Comparison of ENCODE assay signal across 17 cellular contexts in the genomic region with DNA sequence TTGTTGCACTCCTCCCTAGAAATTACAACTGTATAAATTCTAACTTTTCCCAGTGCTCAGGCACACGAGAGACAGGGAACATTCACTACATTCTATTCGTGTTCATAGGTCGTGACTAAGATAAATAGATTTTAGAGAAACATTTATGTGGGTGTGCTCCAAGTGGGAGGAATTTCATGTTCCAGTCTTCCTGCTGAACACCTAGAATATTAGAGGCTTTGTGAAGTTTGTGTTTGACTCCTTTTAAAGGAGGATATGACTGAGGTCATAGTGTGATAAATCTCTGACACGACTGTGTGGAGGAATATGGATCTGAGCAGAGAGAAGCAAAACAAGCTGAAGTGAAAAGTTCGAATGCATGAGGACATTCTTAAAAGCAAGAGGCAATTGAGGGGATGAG.
DNase-seq lines count a peak whose midpoint lies in the region; ATAC-seq, FAIRE-seq and TF ChIP-seq lines count a peak whose summit lies in the region.
"Had no signal": no experiment of that assay in that cellular context is flagged by ENCODE, and none has a peak within 500 bp of the region (broad histone marks: within the 10 kb centered on the region; RNA-seq: fewer than 3 reads in every experiment).

No MANE protein-coding gene starts in this region.

- H3K9me3 ChIP-seq in right lobe of liver (no peaks in the 10 kb centered on the region), HepG2 (ENCODE audit: low read length) (no peaks in the 10 kb centered on the region), smooth muscle cell (replicated peaks; ENCODE audit: low read depth) (no peaks in the 10 kb centered on the region), Karpas-422 (ENCODE audit: low read length) (no peaks in the 10 kb centered on the region)

- H3F3A ChIP-seq in smooth muscle cell (ENCODE audit: low read depth): no peaks in the 10 kb centered on the region

- CTCF ChIA-PET in HepG2 (lab: Yijun Ruan, JAX; ENCODE audit: low intra/inter-chr PET ratio, low total read pairs): no interaction called here

- H3K4me2 ChIP-seq in HepG2 (ENCODE audit: low read depth, low read length): no peak overlapping the region
- H3K4me2 ChIP-seq in smooth muscle cell: no peak overlapping the region
- no peak overlapping the region for H3K4me2 ChIP-seq in Karpas-422 (ENCODE audit: low read depth, low read length, poor library complexity, severe bottlenecking)

- H3K9me3 Mint-ChIP-seq in mesothelial cell of epicardium: peaks cover 5% of the 10 kb centered on the region
- peaks cover 0 to 10% (median 2%) of the 10 kb centered on the region in 6 donors for H3K9me3 Mint-ChIP-seq in immature natural killer cell

- H4K20me1 ChIP-seq in HepG2 (ENCODE audit: insufficient read depth, low read length) (no peaks in the 10 kb centered on the region), smooth muscle cell (ENCODE audit: low read depth) (no peaks in the 10 kb centered on the region), Karpas-422 (ENCODE audit: insufficient read depth, low read depth, low read length) (no peaks in the 10 kb centered on the region)
- H4K20me1 ChIP-seq: BLaER1 treated with 17β-estradiol and CSF1 and Interleukin-3, amounts not matched to agents 10 nM and 100 nM had no signal

- FAIRE-seq in HepG2 (lab: Jason Lieb, UNC) (no peak), bronchial epithelial cell (lab: Jason Lieb, UNC) (no peak)
- FAIRE-seq: D721Med had no signal

- ATAC-seq in right lobe of liver (peak in 3 of 4 donors; percentile 29 to 78 (median 42)), HepG2 (no peak)

- TF ChIP-seq CTCF in right lobe of liver (IDR thresholded peaks at IDR 0.05) (no peak), HepG2 (CRISPR knock-in tag; IDR thresholded peaks at IDR 0.05) (no peak), bronchial epithelial cell (IDR thresholded peaks at IDR 0.05; ENCODE audit: insufficient read depth, low read length, severe bottlenecking) (no peak), mesothelial cell of epicardium (IDR thresholded peaks at IDR 0.05; ENCODE audit: unreplicated experiment) (no peak), smooth muscle cell (IDR thresholded peaks at IDR 0.05; ENCODE audit: borderline replicate concordance, insufficient read depth, poor library complexity, severe bottlenecking) (no peak), GM13977 (IDR thresholded peaks at IDR 0.05; ENCODE audit: extremely low read depth, insufficient read depth, missing control alignments) (no peak)

- H3K4me1 Mint-ChIP-seq in mesothelial cell of epicardium (peaks cover 38% of the 10 kb centered on the region), immature natural killer cell (no peaks in the 10 kb centered on the region)
- H3K4me1 Mint-ChIP-seq: CD8-positive, alpha-beta memory T cell had no signal

- peaks cover 0 to 8% (median 0%) of the 10 kb centered on the region in 4 donors for H3K4me1 ChIP-seq in right lobe of liver
- H3K4me1 ChIP-seq in HepG2 (ENCODE audit: insufficient read depth, low read length): no peaks in the 10 kb centered on the region
- no peaks in the 10 kb centered on the region for H3K4me1 ChIP-seq in smooth muscle cell (ENCODE audit: low read depth)
- H3K4me1 ChIP-seq in Karpas-422 (ENCODE audit: low read length): no peaks in the 10 kb centered on the region

- H3K27me3 ChIP-seq in right lobe of liver: no peaks in the 10 kb centered on the region
- no peaks in the 10 kb centered on the region for H3K27me3 ChIP-seq in HepG2 (ENCODE audit: control insufficient read depth in 1 of 2, insufficient read depth in 2 of 2, low read length in 2 of 2)
- no peaks in the 10 kb centered on the region for H3K27me3 ChIP-seq in bronchial epithelial cell (ENCODE audit: control insufficient read depth, insufficient read depth, low read length)
- no peaks in the 10 kb centered on the region for H3K27me3 ChIP-seq in smooth muscle cell (ENCODE audit: low read depth)
- H3K27me3 ChIP-seq in Karpas-422 (ENCODE audit: low read length): no peaks in the 10 kb centered on the region
- H3K27me3 ChIP-seq: BLaER1 treated with 17β-estradiol and CSF1 and Interleukin-3, amounts not matched to agents 10 nM and 100 nM had no signal

- H3K9me2 ChIP-seq in Karpas-422 (replicated peaks; ENCODE audit: insufficient read depth, low read length): no peaks in the 10 kb centered on the region

- POLR2A ChIA-PET in HepG2 (lab: Yijun Ruan, JAX): no interaction called here

- no peak overlapping the region for H3K9ac ChIP-seq in HepG2 (ENCODE audit: insufficient read depth, low read depth, low read length)
- H3K9ac ChIP-seq in smooth muscle cell (ENCODE audit: low read depth): no peak overlapping the region
- H3K9ac ChIP-seq in Karpas-422 (ENCODE audit: low read length): no peak overlapping the region
- H3K9ac ChIP-seq: BLaER1 treated with 17β-estradiol and CSF1 and Interleukin-3, amounts not matched to agents 10 nM and 100 nM had no signal

- intact Hi-C loops in right lobe of liver (cut with DNase I): no loop called here
- intact Hi-C loops in HepG2 (cut with micrococcal nuclease; ENCODE audit: unreplicated experiment): no loop called here

- no peak for TF ChIP-seq EP300 in HepG2 (IDR thresholded peaks at IDR 0.05; ENCODE audit: low read depth in 2 of 2, low read length in 2 of 2)
- no peak for TF ChIP-seq EP300 in HepG2 (CRISPR knock-in tag; IDR thresholded peaks at IDR 0.05; ENCODE audit: borderline replicate concordance)

- DNase-seq in right lobe of liver (no peak), HepG2 (ENCODE audit: low spot score) (no peak), bronchial epithelial cell (ENCODE audit: low read depth) (peak; percentile 29), mesothelial cell of epicardium (ENCODE audit: low spot score in 2 of 2, unreplicated experiment in 2 of 2) (no peak), smooth muscle cell (lab: John Stamatoyannopoulos, UW; ENCODE audit: unreplicated experiment) (no peak), Karpas-422 (no peak), immature natural killer cell (no peak), GM13977 (ENCODE audit: low spot score) (no peak)
- DNase-seq: 8988T; CD8-positive, alpha-beta memory T cell; DMS79; Kasumi-1; MM.1S; NCI-H1092 treated with DMSO at 0.1 percent for 48 hours; NCI-H524 had no signal

- TF ChIP-seq RAD21 in HepG2 (CRISPR knock-in tag; IDR thresholded peaks at IDR 0.05): no peak

- H3K27ac Mint-ChIP-seq in mesothelial cell of epicardium: peak overlapping the region; percentile 47
- no peak overlapping the region for H3K27ac Mint-ChIP-seq in immature natural killer cell
- H3K27ac Mint-ChIP-seq: CD8-positive, alpha-beta memory T cell had no signal

- no peaks in the 10 kb centered on the region for H3K79me2 ChIP-seq in HepG2 (ENCODE audit: insufficient read depth, low read length)
- H3K79me2 ChIP-seq in smooth muscle cell (ENCODE audit: low read depth): no peaks in the 10 kb centered on the region
- no peaks in the 10 kb centered on the region for H3K79me2 ChIP-seq in Karpas-422 (ENCODE audit: low read length)

- H3K4me3 Mint-ChIP-seq in mesothelial cell of epicardium: no peak overlapping the region
- no peak overlapping the region for H3K4me3 Mint-ChIP-seq in immature natural killer cell
- H3K4me3 Mint-ChIP-seq: CD8-positive, alpha-beta memory T cell had no signal

- BruUV-seq in HepG2 (replicated peaks; lab: Mats Ljungman, UMichigan): no TSS peak

- in situ Hi-C loops in HepG2 (cut with HindIII; ENCODE audit: extremely low pct_ligation_motif_present, low pct_unique_long_range_greater_than_20kb): no loop called here
- in situ Hi-C loops in GM13977 (cut with MboI; ENCODE audit: low pct_unique_long_range_greater_than_20kb, low sequenced_read_pairs, unreplicated experiment): no loop called here

- H3K27ac ChIP-seq in right lobe of liver (no peak overlapping the region), HepG2 (ENCODE audit: extremely low read length, insufficient read depth, low read length) (no peak overlapping the region), smooth muscle cell (ENCODE audit: low read depth) (no peak overlapping the region), Karpas-422 (ENCODE audit: low read length) (no peak overlapping the region)
- H3K27ac ChIP-seq: BLaER1 treated with 17β-estradiol and CSF1 and Interleukin-3, amounts not matched to agents 10 nM and 100 nM had no signal

- H3K4me3 ChIP-seq in right lobe of liver (no peak overlapping the region), HepG2 (replicated peaks in 1 of 3; ENCODE audit: insufficient read depth in 1 of 3, low read depth in 2 of 3, low read length in 3 of 3) (no peak overlapping the region), bronchial epithelial cell (ENCODE audit: low read depth, low read length) (no peak overlapping the region), smooth muscle cell (no peak overlapping the region), Karpas-422 (ENCODE audit: low read length) (no peak overlapping the region)
- H3K4me3 ChIP-seq: BLaER1 treated with 17β-estradiol and CSF1 and Interleukin-3, amounts not matched to agents 10 nM and 100 nM had no signal

- 20% methylated on average over 5 of the region's 5 CpGs for WGBS in right lobe of liver (ENCODE audit: insufficient coverage, low coverage, low lambda C conversion rate, missing lambda C conversion rate)
- WGBS in HepG2 (ENCODE audit: low lambda C conversion rate): 0% methylated on average over 5 of the region's 5 CpGs
- 52% methylated on average over 5 of the region's 5 CpGs for WGBS in smooth muscle cell (ENCODE audit: low lambda C conversion rate)

- H2AFZ ChIP-seq in HepG2 (ENCODE audit: low read length) (no peak overlapping the region), smooth muscle cell (ENCODE audit: low read depth) (peak overlapping the region; percentile 53), Karpas-422 (ENCODE audit: low read length) (no peak overlapping the region)

- H3K36me3 ChIP-seq in right lobe of liver (no peaks in the 10 kb centered on the region), HepG2 (replicated peaks in 1 of 2; ENCODE audit: control insufficient read depth in 1 of 2, insufficient read depth in 2 of 2, low read length in 2 of 2) (no peaks in the 10 kb centered on the region), bronchial epithelial cell (ENCODE audit: control insufficient read depth, insufficient read depth, low read length) (no peaks in the 10 kb centered on the region), smooth muscle cell (ENCODE audit: low read depth) (no peaks in the 10 kb centered on the region), Karpas-422 (ENCODE audit: insufficient read depth, low read length) (no peaks in the 10 kb centered on the region)
- H3K36me3 ChIP-seq: BLaER1 treated with 17β-estradiol and CSF1 and Interleukin-3, amounts not matched to agents 10 nM and 100 nM had no signal

- TF ChIP-seq POLR2A in right lobe of liver (IDR thresholded peaks at IDR 0.05) (no peak), HepG2 (IDR thresholded peaks at IDR 0.05; ENCODE audit: insufficient read depth in 1 of 2, low read depth in 2 of 2, low read length in 2 of 2) (no peak)

- H3K27me3 Mint-ChIP-seq in mesothelial cell of epicardium (ENCODE audit: low read depth) (peaks cover 2% of the 10 kb centered on the region), immature natural killer cell (ENCODE audit: low read depth in 3 of 3) (peaks cover 0 to 5% (median 2%) of the 10 kb centered on the region in 3 donors)

- peaks cover 3% of the 10 kb centered on the region for H3K36me3 Mint-ChIP-seq in mesothelial cell of epicardium
- no peaks in the 10 kb centered on the region for H3K36me3 Mint-ChIP-seq in immature natural killer cell

TF ChIP-seq in HepG2, 621 proteins besides CTCF, POLR2A, EP300 and RAD21 (continues in another document):
- no peak for TF ChIP-seq ZNF138 (CRISPR knock-in tag; IDR thresholded peaks at IDR 0.05; ENCODE audit: low read depth)
- no peak for TF ChIP-seq MAFK (conservative IDR thresholded peaks at IDR 0.05 in 1 of 2, IDR thresholded peaks at IDR 0.05 in 1 of 2; ENCODE audit: low read length in 2 of 2)
